Comparison of ENCODE assay signal across 8 cellular contexts in the genomic region with DNA sequence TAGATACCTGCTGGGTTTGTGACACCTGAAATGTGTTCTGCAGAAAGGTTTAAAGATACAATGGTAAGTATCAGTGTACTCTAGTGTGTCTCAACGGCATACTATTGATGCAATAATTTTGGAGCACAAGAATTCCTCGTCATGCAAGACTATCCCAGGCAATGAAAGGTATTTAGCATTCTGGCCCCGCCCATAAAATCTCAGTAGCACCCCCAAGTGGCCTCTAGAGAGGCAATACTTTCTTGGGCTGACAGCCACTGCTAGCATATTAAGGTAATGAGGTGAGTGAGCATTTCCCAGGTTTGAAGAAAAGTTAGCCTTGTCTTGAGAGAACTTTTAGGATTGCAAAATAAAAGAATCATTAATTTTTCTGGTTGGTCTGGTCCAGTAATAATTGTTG. TPM values are rescaled to one million over a fixed set of nuclear protein-coding genes. Genes with fewer than 3 reads are reported as not detected.
A peak's percentile ranks its signal among the peaks of the same experiment; 100 is the strongest.
DNase-seq lines count a peak whose midpoint lies in the region; ATAC-seq and TF ChIP-seq lines count a peak whose summit lies in the region.

No MANE protein-coding gene starts in this region.

- peak in 1 of 7 experiments; percentile 12 for TF ChIP-seq CTCF in body of pancreas (IDR thresholded peaks at IDR 0.05)
- peak; percentile 18 for TF ChIP-seq CTCF in osteocyte (IDR thresholded peaks at IDR 0.05)

- no peak overlapping the region for H3K4me3 Mint-ChIP-seq in osteocyte (ENCODE audit: unreplicated experiment)

- 60 to 62% methylated on average over 1 to 3 of the region's 3 CpGs for WGBS in body of pancreas, 2 donors

- DNase-seq in activated CD4-positive, alpha-beta T cell treated with anti-CD3 and anti-CD28 coated beads for 48 hours, result peak; percentile 5
- DNase-seq in activated CD4-positive, alpha-beta T cell treated with anti-CD3 and anti-CD28 coated beads, Interleukin-2, amount 50 U/mL, for 4 hours, result no peak
- DNase-seq in body of pancreas (peak in 2 of 4 donors; percentile 2 to 21), osteocyte (ENCODE audit: extremely low spot score, unreplicated experiment) (no peak), hippocampal formation (lab: John Stamatoyannopoulos, UW) (no peak)

- ATAC-seq in HG02981 (IDR thresholded peaks at IDR 0.05; ENCODE audit: unreplicated experiment) (peak; percentile 51), body of pancreas (no peak), GM21515 (IDR thresholded peaks at IDR 0.05; ENCODE audit: unreplicated experiment) (no peak), GM21528 (IDR thresholded peaks at IDR 0.05; ENCODE audit: low FRiP score, unreplicated experiment) (no peak)

- no peaks in the 10 kb centered on the region for H3K36me3 Mint-ChIP-seq in osteocyte (ENCODE audit: unreplicated experiment)

- H3K27me3 ChIP-seq in body of pancreas, result no peaks in the 10 kb centered on the region

- H3K36me3 ChIP-seq in body of pancreas (replicated peaks in 1 of 2; ENCODE audit: insufficient read depth in 1 of 2, low read depth in 2 of 2), result no peaks in the 10 kb centered on the region

- TF ChIP-seq POLR2A in body of pancreas (IDR thresholded peaks at IDR 0.05), result no peak

- no peaks in the 10 kb centered on the region for H3K9me3 Mint-ChIP-seq in osteocyte (ENCODE audit: unreplicated experiment)

- H3K27ac Mint-ChIP-seq in osteocyte (ENCODE audit: unreplicated experiment), result no peak overlapping the region

- H3K4me1 Mint-ChIP-seq in osteocyte (ENCODE audit: unreplicated experiment), result no peaks in the 10 kb centered on the region

- H3K4me1 ChIP-seq in body of pancreas, result peaks cover 6% of the 10 kb centered on the region

- H3K27ac ChIP-seq in body of pancreas, result peak overlapping the region in 3 of 4 donors; percentile 1 to 62 (median 36)

- intact Hi-C loops in body of pancreas (cut with DNase I), result no loop called here

- no peaks in the 10 kb centered on the region for H3K27me3 Mint-ChIP-seq in osteocyte (ENCODE audit: unreplicated experiment)

- no peak overlapping the region for H3K4me3 ChIP-seq in body of pancreas

- H3K9me3 ChIP-seq in body of pancreas, result no peaks in the 10 kb centered on the region

RNA-seq across cellular contexts. Expression of a gene that starts 24.0 kb away (rescaled TPM):
- 10 to 100 TPM; 24.1 to 36.3 TPM for total RNA-seq in body of pancreas
- total RNA-seq in osteocyte, result 12.2 and 13.3 TPM in 2 replicates
